11 cellular contexts compared by ENCODE assay signal in the genomic region with DNA sequence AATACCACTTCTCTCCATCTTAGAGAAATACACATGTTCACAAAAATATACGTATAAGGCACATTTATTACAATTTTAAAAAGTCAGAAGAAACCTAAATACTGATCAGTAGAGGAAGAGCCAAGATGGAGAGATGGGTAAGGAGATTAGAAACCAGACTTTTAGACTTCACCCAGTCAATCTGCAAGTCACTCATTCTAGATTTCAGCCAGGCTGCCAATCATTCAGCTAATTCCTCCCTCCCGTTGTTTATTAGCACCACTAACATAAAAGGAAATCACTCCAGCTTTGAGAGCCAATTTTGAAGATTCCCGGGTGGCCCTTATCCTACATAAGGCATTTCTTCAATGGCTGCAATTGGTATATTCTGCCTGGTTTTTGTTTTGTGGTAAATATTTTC.
"Had no signal": no experiment of that assay in that cellular context is flagged by ENCODE, and none has a peak within 500 bp of the region (broad histone marks: within the 10 kb centered on the region; RNA-seq: fewer than 3 reads in every experiment).

No MANE protein-coding gene starts in this region.

- H3K9me3 ChIP-seq: SJCRH30 had no signal

- H3K9me3 Mint-ChIP-seq: activated CD4-positive, alpha-beta T cell treated with anti-CD3 and anti-CD28 coated beads, Interleukin-2, amount 10 ng/mL, durations not matched to agents 24 days and 14 days; activated CD8-positive, alpha-beta T cell treated with anti-CD3 and anti-CD28 coated beads for 36 hours; activated naive CD8-positive, alpha-beta T cell treated with anti-CD3 and anti-CD28 coated beads for 36 hours; activated T-cell treated with anti-CD3 and anti-CD28 coated beads, Interleukin-2, amount 50 U/mL, for 72 hours; activated T-helper 17 cell treated with anti-CD3 and anti-CD28 coated beads, Interleukin-2, amount 50 U/mL, for 72 hours; central memory CD8-positive, alpha-beta T cell had no signal

- H3K4me1 ChIP-seq: SJCRH30 had no signal

- H3K27ac ChIP-seq: cardiac muscle cell, SJCRH30, SK-N-MC, WERI-Rb-1 had no signal

- H3K27ac Mint-ChIP-seq: activated CD4-positive, alpha-beta T cell treated with anti-CD3 and anti-CD28 coated beads, Interleukin-2, amount 10 ng/mL, durations not matched to agents 24 days and 14 days; activated CD8-positive, alpha-beta T cell treated with anti-CD3 and anti-CD28 coated beads for 36 hours; activated T-cell treated with anti-CD3 and anti-CD28 coated beads, Interleukin-2, amount 50 U/mL, for 72 hours; activated T-helper 17 cell treated with anti-CD3 and anti-CD28 coated beads, Interleukin-2, amount 50 U/mL, for 72 hours had no signal

- H3K4me1 Mint-ChIP-seq: activated CD4-positive, alpha-beta T cell treated with anti-CD3 and anti-CD28 coated beads, Interleukin-2, amount 10 ng/mL, durations not matched to agents 24 days and 14 days; activated naive CD8-positive, alpha-beta T cell treated with anti-CD3 and anti-CD28 coated beads for 36 hours; activated T-helper 17 cell treated with anti-CD3 and anti-CD28 coated beads, Interleukin-2, amount 50 U/mL, for 72 hours had no signal

- H3K27me3 ChIP-seq: cardiac muscle cell, SJCRH30 had no signal

- H3K36me3 Mint-ChIP-seq: activated naive CD8-positive, alpha-beta T cell treated with anti-CD3 and anti-CD28 coated beads for 36 hours had no signal

- DNase-seq: NCI-H2171 had no signal

- H3K36me3 ChIP-seq: cardiac muscle cell, SJCRH30, WERI-Rb-1 had no signal

- H3K4me3 ChIP-seq: cardiac muscle cell, SJCRH30, SK-N-MC had no signal

- H3K4me3 Mint-ChIP-seq: activated CD4-positive, alpha-beta T cell treated with anti-CD3 and anti-CD28 coated beads, Interleukin-2, amount 10 ng/mL, durations not matched to agents 24 days and 14 days; activated CD8-positive, alpha-beta T cell treated with anti-CD3 and anti-CD28 coated beads for 36 hours; activated naive CD8-positive, alpha-beta T cell treated with anti-CD3 and anti-CD28 coated beads for 36 hours; activated T-cell treated with anti-CD3 and anti-CD28 coated beads, Interleukin-2, amount 50 U/mL, for 72 hours; activated T-helper 17 cell treated with anti-CD3 and anti-CD28 coated beads, Interleukin-2, amount 50 U/mL, for 72 hours; central memory CD8-positive, alpha-beta T cell had no signal
